Comparison of ENCODE assay signal across 8 cellular contexts in the genomic region with DNA sequence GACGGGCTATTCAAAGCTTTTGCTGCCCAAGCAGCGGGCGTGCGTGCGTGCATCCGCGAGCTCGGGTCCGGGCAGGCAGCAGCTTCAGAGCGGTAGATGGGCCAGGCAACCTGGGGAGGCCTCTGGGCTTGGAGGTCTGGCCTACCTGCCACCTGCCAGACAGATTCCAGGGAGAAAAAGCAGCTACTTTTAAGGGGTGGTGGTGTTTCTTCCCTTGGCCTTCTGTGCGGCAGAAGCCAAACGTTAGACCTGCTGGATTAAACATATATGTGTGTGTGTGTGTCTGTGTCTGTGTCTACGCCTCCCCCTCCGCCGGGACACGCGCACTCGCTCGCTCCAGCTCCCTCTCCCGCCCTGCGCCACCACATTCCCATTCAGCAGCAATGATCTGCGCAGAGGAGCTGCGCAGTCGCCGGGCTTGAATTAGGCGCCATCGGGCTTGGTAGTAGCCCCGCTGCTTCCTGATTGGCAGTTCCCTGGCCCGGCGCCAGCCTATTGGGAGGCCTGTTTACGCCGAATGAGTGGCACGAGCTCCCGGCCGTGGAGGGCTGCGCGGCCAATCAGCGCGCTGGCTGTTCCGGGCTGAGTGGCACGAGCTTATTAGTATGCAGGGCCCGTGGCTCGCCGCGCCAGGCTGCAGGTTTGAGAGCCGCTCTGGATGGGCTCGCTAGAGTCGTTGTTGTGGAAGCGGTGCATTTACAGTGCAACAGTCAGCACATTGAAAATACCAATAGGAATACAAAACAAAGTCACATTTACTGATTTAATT. TPM values are rescaled to one million over a fixed set of nuclear protein-coding genes. Genes with fewer than 3 reads are reported as not detected.
A peak's percentile ranks its signal among the peaks of the same experiment; 100 is the strongest.
DNase-seq lines count a peak whose midpoint lies in the region; ATAC-seq, FAIRE-seq and TF ChIP-seq lines count a peak whose summit lies in the region.

A gene (plus strand): TSS at position 627 of the 769 bp plus-strand sequence. CDS start 4,283 bp downstream, outside the sequence.

- H3K23me2 ChIP-seq in H1 (ENCODE audit: low read depth, low read length): peaks cover 27% of the 10 kb centered on the region

- H3K4me2 ChIP-seq in H1 (ENCODE audit: insufficient read depth in 1 of 2, low read depth in 2 of 2, low read length in 2 of 2): peak within 1 kb of the TSS; percentile 76 to 92

- TF ChIP-seq CTCF in H1 (IDR thresholded peaks at IDR 0.05; ENCODE audit: control extremely low read depth in 1 of 3, insufficient read depth in 1 of 3, low read depth in 1 of 3, low read length in 3 of 3): 0 out of 4 replicates have a peak, but pooled peaks of 1 of the 3 experiments have one; percentile 1
- TF ChIP-seq CTCF in lung (IDR thresholded peaks at IDR 0.05; ENCODE audit: control extremely low read depth, extremely low read depth): no peak

- H3K14ac ChIP-seq in H1 (ENCODE audit: insufficient read length): no peak within 1 kb of the TSS

- H2AK5ac ChIP-seq in H1 (ENCODE audit: low read depth, low read length): no peak within 1 kb of the TSS

- no peak for TF ChIP-seq POLR2A in H1 (IDR thresholded peaks at IDR 0.05; ENCODE audit: control extremely low read depth in 1 of 2, low read depth in 2 of 2, low read length in 2 of 2)

- FAIRE-seq in HTR-8/SVneo (lab: Jason Lieb, UNC) (peak; percentile 97), H1 (lab: Jason Lieb, UNC) (no peak)

- H4K5ac ChIP-seq in H1 (ENCODE audit: insufficient read length, low read depth, low read length): no peak within 1 kb of the TSS

- H3K18ac ChIP-seq in H1 (ENCODE audit: extremely low read depth, low read length): peak within 1 kb of the TSS; percentile 87

- H3K4me3 ChIP-seq in H1 (ENCODE audit: extremely low read depth in 1 of 4, insufficient read depth in 2 of 4, low read depth in 3 of 4, low read length in 4 of 4): peak within 1 kb of the TSS; percentile 37 to 65 (median 47)
- H3K4me3 ChIP-seq in lung: peak within 1 kb of the TSS; percentile 76

- H3K27me3 ChIP-seq in H1 (replicated peaks in 1 of 4; ENCODE audit: control insufficient read depth in 3 of 4, extremely low read depth in 1 of 4, insufficient read depth in 3 of 4, low read length in 3 of 4) (peaks cover 43 to 62% (median 55%) of the 10 kb centered on the region in 4 experiments; a peak in 6 of 7 replicates), lung (ENCODE audit: control insufficient read depth, insufficient read depth) (no peaks in the 10 kb centered on the region)

- peak within 1 kb of the TSS; percentile 46 for H3K56ac ChIP-seq in H1 (replicated peaks; ENCODE audit: insufficient read length, low read depth, low read length)

- H3K9me3 ChIP-seq in H1 (ENCODE audit: insufficient read depth in 2 of 2, low read depth in 1 of 2, low read length in 1 of 2): no peaks in the 10 kb centered on the region
- no peaks in the 10 kb centered on the region for H3K9me3 ChIP-seq in lung (ENCODE audit: control insufficient read depth in 2 of 2, insufficient read depth in 1 of 2, low read length in 1 of 2)

- H4K91ac ChIP-seq in H1 (replicated peaks; ENCODE audit: insufficient read length, low read length): peak within 1 kb of the TSS; percentile 65

- peak within 1 kb of the TSS in 2 of 4 experiments; percentile 29 to 78; a peak in 3 of 7 replicates for H3K9ac ChIP-seq in H1 (replicated peaks in 1 of 4; ENCODE audit: extremely low read depth in 1 of 4, low read depth in 3 of 4, low read length in 3 of 4)

- H3K27ac ChIP-seq in H1 (ENCODE audit: low read depth, low read length) (no peak within 1 kb of the TSS), lung (ENCODE audit: low read depth in 1 of 2, low read length in 1 of 2) (peak within 1 kb of the TSS; percentile 95 to 97)

- DNase-seq in CMK (ENCODE audit: low read depth) (peak; percentile 98), HTR-8/SVneo (ENCODE audit: insufficient read length, low spot score) (peak; percentile 98), NOMO-1 treated with dmso at 0.1 percent for 144 hours (lab: John Stamatoyannopoulos, UW; ENCODE audit: unreplicated experiment) (peak; percentile 94), H1 (ENCODE audit: low read depth in 1 of 2, low spot score in 2 of 2) (peak; percentile 95 to 97), lung (ENCODE audit: low spot score) (peak; percentile 100)
- peak; percentile 80 for DNase-seq in activated CD8-positive, alpha-beta memory T cell treated with anti-CD3 and anti-CD28 coated beads, Interleukin-2, amount 50 U/mL, for 24 hours (ENCODE audit: extremely low read depth)
- DNase-seq in stimulated activated CD4-positive, alpha-beta T cell treated with anti-CD3 and anti-CD28 coated beads, Interleukin-4, amount 100 ng/mL, for 48 hours (ENCODE audit: low read depth in 2 of 2): peak; percentile 92 to 97

- H2BK15ac ChIP-seq in H1 (ENCODE audit: low read length): peak within 1 kb of the TSS; percentile 81

- peaks cover 6 to 33% (median 27%) of the 10 kb centered on the region in 4 experiments for H3K4me1 ChIP-seq in H1 (replicated peaks in 1 of 4; ENCODE audit: control insufficient read depth in 3 of 4, insufficient read depth in 4 of 4, low read length in 3 of 4)
- peaks cover 0 to 8% of the 10 kb centered on the region in 2 donors for H3K4me1 ChIP-seq in lung (ENCODE audit: control insufficient read depth in 2 of 2, insufficient read depth in 2 of 2, low read length in 2 of 2)

- peak within 1 kb of the TSS; percentile 33 for H2BK120ac ChIP-seq in H1 (replicated peaks; ENCODE audit: low read depth, low read length)

- 0 out of 2 replicates have a peak within 1 kb of the TSS, but pooled peaks have one; percentile 66 for H2BK20ac ChIP-seq in H1 (ENCODE audit: low read length)

- 0 out of 2 replicates have a peak within 1 kb of the TSS, but pooled peaks have one; percentile 38 for H2AFZ ChIP-seq in H1 (ENCODE audit: low read length)

- no peaks in the 10 kb centered on the region for H3K79me2 ChIP-seq in H1 (ENCODE audit: control insufficient read depth in 1 of 2, insufficient read depth in 2 of 2, low read length in 2 of 2)

- peaks cover 11 to 12% of the 10 kb centered on the region in 2 experiments for H4K20me1 ChIP-seq in H1 (replicated peaks in 1 of 2; ENCODE audit: control insufficient read depth in 1 of 2, insufficient read depth in 2 of 2, low read length in 2 of 2)

- TF ChIP-seq EP300 in H1 (IDR thresholded peaks at IDR 0.05; ENCODE audit: borderline replicate concordance in 1 of 2, low read depth in 2 of 2, low read length in 2 of 2): no peak

- WGBS in H1 (ENCODE audit: extremely low coverage in 1 of 2, insufficient coverage in 1 of 2, insufficient read length in 1 of 2, insufficient replicate concordance in 2 of 2, low coverage in 1 of 2, low lambda C conversion rate in 2 of 2, missing lambda C conversion rate in 1 of 2), 2 experiments: 1% methylated on average over 49 of the region's 49 CpGs; no CpG with 5 or more reads in 1 of the 2 experiments
- 1% methylated on average over 49 of the region's 49 CpGs for whole genome bisulfite sequencing in lung, 2 donors

- peak within 1 kb of the TSS; percentile 71; the same call in 1 of the 2 replicates for H2BK5ac ChIP-seq in H1 (ENCODE audit: low read depth, low read length)

- no peak for TF ChIP-seq RAD21 in H1 (IDR thresholded peaks at IDR 0.05 in 1 of 2, conservative IDR thresholded peaks at IDR 0.05 in 1 of 2; ENCODE audit: low read depth in 2 of 2, low read length in 2 of 2)

- H4K8ac ChIP-seq in H1 (ENCODE audit: extremely low read depth, insufficient read depth, low read length): peak within 1 kb of the TSS; percentile 82

- H3K36me3 ChIP-seq in H1 (ENCODE audit: control insufficient read depth in 2 of 4, insufficient read depth in 4 of 4, low read length in 3 of 4) (no peaks in the 10 kb centered on the region; a peak in 1 of 8 replicates), lung (ENCODE audit: control insufficient read depth in 2 of 2, insufficient read depth in 2 of 2, low read length in 2 of 2) (peaks cover 0 to 4% of the 10 kb centered on the region in 2 donors)

- H3K79me1 ChIP-seq in H1 (ENCODE audit: low read depth, low read length): no peaks in the 10 kb centered on the region

- no peak within 1 kb of the TSS for H3K23ac ChIP-seq in H1 (ENCODE audit: insufficient read length)

- H3K4ac ChIP-seq in H1 (replicated peaks; ENCODE audit: insufficient read length, low read depth, low read length): peak within 1 kb of the TSS; percentile 5

- CTCF ChIA-PET in H1 (lab: Charles Lee; ENCODE audit: partially characterized antibody): interaction anchor here (0.7 to 2.7 kb wide), 21 partner anchors 9 to 141 kb away, joined by 3 to 13 read pairs (median 3); no protein-coding TSS in a partner anchor

- POLR2A ChIA-PET in H1 (lab: Charles Lee; ENCODE audit: partially characterized antibody): interaction anchor here (0.7 to 2.7 kb wide), 9 partner anchors 9 to 142 kb away, joined by 3 to 18 read pairs (median 7); a partner anchor contains a TSS

- H2BK12ac ChIP-seq in H1 (ENCODE audit: low read depth, low read length): peak within 1 kb of the TSS; percentile 75; the same call in 1 of the 2 replicates

- ATAC-seq in lung (ENCODE audit: insufficient read depth, low FRiP score) (peak; percentile 82), GM21390 (IDR thresholded peaks at IDR 0.05; ENCODE audit: unreplicated experiment) (no peak)

TF ChIP-seq in H1, 55 proteins besides CTCF, POLR2A, EP300 and RAD21 (continues in another document):
- TF ChIP-seq CTBP2 (IDR thresholded peaks at IDR 0.05; ENCODE audit: borderline replicate concordance, insufficient read depth, insufficient read length, low read length) (no peak), JUN (IDR thresholded peaks at IDR 0.05; ENCODE audit: low read depth, low read length) (no peak), EGR1 (IDR thresholded peaks at IDR 0.05; ENCODE audit: borderline replicate concordance, low read depth, low read length) (no peak), EZH2 (IDR thresholded peaks at IDR 0.05; ENCODE audit: low read depth, low read length, severe bottlenecking) (no peak), JUND (IDR thresholded peaks at IDR 0.05; ENCODE audit: low read length) (no peak), KDM5A (IDR thresholded peaks at IDR 0.05; ENCODE audit: low read length) (no peak), TEAD4 (IDR thresholded peaks at IDR 0.05; ENCODE audit: low read depth, low read length) (no peak), SAP30 (IDR thresholded peaks at IDR 0.05; ENCODE audit: insufficient read depth, insufficient replicate concordance, low read length) (no peak), ZNF274 (IDR thresholded peaks at IDR 0.05; ENCODE audit: borderline replicate concordance, extremely low read depth, low read length) (no peak), YY1 (IDR thresholded peaks at IDR 0.05; ENCODE audit: low read depth, low read length) (no peak)

RNA-seq across cellular contexts. Expression of the gene that starts here (rescaled TPM):
- 0.58 and 0.71 TPM in 2 replicates for total RNA-seq in H1 (2021; fragmentation: NEBNext Ultra II Directional; extraction: Animal tissue kit (Norgen Biotek cat#: 25700))
- polyA plus RNA-seq in H1 (2011; rRNA removed) (0.26 and 0.61 TPM in 2 replicates), lung (10 to 100 TPM in 1 of 2 donors, 1 to 10 TPM in 1; 7.6 to 10.5 TPM)
- polyA plus RNA-seq in H1 (2011; cell fraction: cytosol; rRNA removed): 0.47 TPM
- 2.9 TPM for polyA plus RNA-seq in H1 (2011; cell fraction: nucleus; rRNA removed)
- 0.44 to 0.98 TPM (median 0.89 TPM) in 4 replicates for polyA plus RNA-seq in H1 (2012, experiment 1 of 2)
- 0.58 TPM for polyA plus RNA-seq in H1 (2012, experiment 2 of 2)
- 0.45 TPM for polyA plus RNA-seq in H1 (2013, experiment 1 of 2)
- polyA plus RNA-seq in H1 (2013, experiment 2 of 2): 0.50 TPM
- polyA minus RNA-seq in H1 (2011; rRNA and poly(A)+ RNA removed): 0.88 and 0.95 TPM in 2 replicates
- polyA minus RNA-seq in H1 (2011; cell fraction: cytosol; rRNA and poly(A)+ RNA removed): 3.2 TPM
- 1.3 TPM for polyA minus RNA-seq in H1 (2011; cell fraction: nucleus; rRNA and poly(A)+ RNA removed)
- total RNA-seq in lung: 10 to 100 TPM; 24.4 to 24.9 TPM

Comparison
In these comparisons a context has a peak if more than half of its experiments do, and no peak if none do; other contexts are left out.
1. RNA of the gene that starts here (total RNA-seq): 24.4 to 24.9 TPM in lung; 0.58 to 0.71 TPM in H1; every median in the first group is over 10 times any median in the second.
2. Peak in every context shown above with its lines, with median percentiles within 50 percentile points of each other: DNase-seq.